12 cellular contexts compared by ENCODE assay signal in genomic region chr2:218357194-218358177, GRCh38. TPM values are rescaled to one million over a fixed set of nuclear protein-coding genes. Genes with fewer than 3 reads are reported as not detected.
DNase-seq lines count a peak whose midpoint lies in the region; ATAC-seq and TF ChIP-seq lines count a peak whose summit lies in the region.
"Had no signal": no experiment of that assay in that cellular context is flagged by ENCODE, and none has a peak within 500 bp of the region (broad histone marks: within the 10 kb centered on the region; RNA-seq: fewer than 3 reads in every experiment).

No MANE protein-coding gene starts in this region.

- H3K27me3 Mint-ChIP-seq in WTC11 (ENCODE audit: low read depth): no peaks in the 10 kb centered on the region
- H3K27me3 Mint-ChIP-seq: IgD-negative memory B cell had no signal

- H3K27ac ChIP-seq in mesenchymal stem cell (ENCODE audit: low read length, poor library complexity, severe bottlenecking) (no peak overlapping the region), spleen (peak overlapping the region in 2 of 8 donors; percentile 15 to 49)
- H3K27ac ChIP-seq: colonic mucosa, SK-N-MC, suprapubic skin had no signal

- H3K9ac ChIP-seq in mesenchymal stem cell (ENCODE audit: low read length): peak overlapping the region; percentile 22

- no peak overlapping the region for H3K4me2 ChIP-seq in mesenchymal stem cell (ENCODE audit: low read length, poor library complexity, severe bottlenecking)

- H2AK5ac ChIP-seq in mesenchymal stem cell (ENCODE audit: low read length, severe bottlenecking): no peak overlapping the region

- H3K36me3 Mint-ChIP-seq in WTC11: no peaks in the 10 kb centered on the region
- H3K36me3 Mint-ChIP-seq: IgD-negative memory B cell had no signal

- H3K14ac ChIP-seq in mesenchymal stem cell (ENCODE audit: low read length in 2 of 2): no peak overlapping the region

- no peak overlapping the region for H2BK120ac ChIP-seq in mesenchymal stem cell (ENCODE audit: low read depth, low read length)

- H3K27me3 ChIP-seq in mesenchymal stem cell (ENCODE audit: control insufficient read depth in 1 of 2, insufficient read depth in 1 of 2, low read length in 2 of 2) (peaks cover 0 to 7% of the 10 kb centered on the region in 2 experiments), spleen (replicated peaks in 1 of 7) (no peaks in the 10 kb centered on the region), HAP-1 (ENCODE audit: low read depth) (no peaks in the 10 kb centered on the region)
- H3K27me3 ChIP-seq: colonic mucosa, suprapubic skin had no signal

- no peak overlapping the region for H4K8ac ChIP-seq in mesenchymal stem cell (ENCODE audit: low read length)

- TF ChIP-seq CTCF in WTC11 (IDR thresholded peaks at IDR 0.05) (no peak), spleen (IDR thresholded peaks at IDR 0.05 in 8 of 11, conservative IDR thresholded peaks at IDR 0.05 in 3 of 11) (no peak)

- TF ChIP-seq POLR2A in spleen (IDR thresholded peaks at IDR 0.05): no peak

- peak overlapping the region in 1 of 2 experiments; percentile 34 for H3K18ac ChIP-seq in mesenchymal stem cell (ENCODE audit: low read depth in 1 of 2, low read length in 2 of 2)

- H3K4me3 ChIP-seq in mesenchymal stem cell (ENCODE audit: insufficient read depth in 1 of 2, low read depth in 1 of 2, low read length in 2 of 2) (no peak overlapping the region), spleen (no peak overlapping the region), HAP-1 (no peak overlapping the region)
- H3K4me3 ChIP-seq: colonic mucosa, SK-N-MC, skin epidermis, suprapubic skin had no signal

- peak overlapping the region; percentile 44 for H3K4me3 Mint-ChIP-seq in WTC11

- CTCF ChIA-PET in HEK293T (lab: Yijun Ruan, JAX) (interaction anchor here (0.8 to 1.9 kb wide), 6 partner anchors 54 to 87 kb away, joined by 3 to 11 read pairs (median 6); partner anchors contain the start of genes AAMP and PNKD), WTC11 (lab: Charles Lee) (interaction anchor here (0.6 to 2.9 kb wide), 32 partner anchors 10 to 277 kb away, joined by 3 to 36 read pairs (median 5); partner anchors contain the start of genes AAMP, PNKD and TMBIM1)

- H3K9me3 ChIP-seq in mesenchymal stem cell (ENCODE audit: control insufficient read depth, low read length) (peaks cover 4% of the 10 kb centered on the region), spleen (peaks cover 0 to 4% (median 2%) of the 10 kb centered on the region in 8 donors), HAP-1 (no peaks in the 10 kb centered on the region)
- H3K9me3 ChIP-seq: colonic mucosa, suprapubic skin had no signal

- in situ Hi-C loops in HAP-1 (cut with MboI; ENCODE audit: low sequenced_read_pairs): no loop called here

- H3K4ac ChIP-seq in mesenchymal stem cell (ENCODE audit: low read depth in 1 of 2, low read length in 2 of 2): no peak overlapping the region

- DNase-seq in HEK293T (ENCODE audit: extremely low spot score) (peak; percentile 8), WTC11 (ENCODE audit: low spot score) (no peak), mesenchymal stem cell (no peak), spleen (peak; percentile 55), NCI-H2029 (lab: John Stamatoyannopoulos, UW) (no peak), NCI-H2029 treated with DMSO at 0.1 percent for 48 hours (lab: John Stamatoyannopoulos, UW) (no peak), HAP-1 (ENCODE audit: low spot score in 2 of 2) (no peak)

- 74% methylated on average over 17 of the region's 19 CpGs for WGBS in mesenchymal stem cell
- WGBS in spleen, 5 donors: 63 to 78% (median 74%) methylated on average over 18 to 19 of the region's 19 CpGs

- ATAC-seq in WTC11: no peak; the same call in 1 of the 2 replicates

- H3K23ac ChIP-seq in mesenchymal stem cell (ENCODE audit: low read length in 2 of 2): peak overlapping the region in 1 of 2 experiments; percentile 32

- H2AFZ ChIP-seq in mesenchymal stem cell (ENCODE audit: low read depth, low read length): no peak overlapping the region

- H3K4me1 ChIP-seq in mesenchymal stem cell (ENCODE audit: control insufficient read depth, insufficient read depth, low read depth, low read length) (peaks cover 14% of the 10 kb centered on the region), spleen (peaks cover 0 to 45% (median 6%) of the 10 kb centered on the region in 6 donors), HAP-1 (peaks cover 6% of the 10 kb centered on the region)
- H3K4me1 ChIP-seq: colonic mucosa had no signal

- no peak overlapping the region for H2BK12ac ChIP-seq in mesenchymal stem cell (ENCODE audit: low read length in 2 of 2)

- no peak overlapping the region for H2BK15ac ChIP-seq in mesenchymal stem cell (ENCODE audit: low read depth, poor library complexity, severe bottlenecking)

- intact Hi-C loops in spleen (cut with DNase I; ENCODE audit: low total_unique reads): loop anchor here (5.0 kb wide), 1 partner anchor 55 kb away; no protein-coding TSS in a partner anchor

- H2BK5ac ChIP-seq in mesenchymal stem cell (ENCODE audit: low read depth, low read length, poor library complexity, severe bottlenecking): no peak overlapping the region

- POLR2A ChIA-PET in HEK293T (lab: Yijun Ruan, JAX): interaction anchor here (0.8 to 1.5 kb wide), 2 partner anchors 38 to 71 kb away, joined by 3 to 4 read pairs; no protein-coding TSS in a partner anchor
- POLR2A ChIA-PET in WTC11 (lab: Charles Lee): interaction anchor here (0.5 to 1.5 kb wide), 4 partner anchors 8 to 66 kb away, joined by 3 to 6 read pairs (median 4); no protein-coding TSS in a partner anchor

- H3K9me3 Mint-ChIP-seq in WTC11: no peaks in the 10 kb centered on the region; the same call in 1 of the 2 replicates

- H4K91ac ChIP-seq in mesenchymal stem cell (ENCODE audit: low read length): peak overlapping the region; percentile 45

- no peaks in the 10 kb centered on the region for H3K79me1 ChIP-seq in mesenchymal stem cell (replicated peaks; ENCODE audit: low read length, poor library complexity, severe bottlenecking)

- peak overlapping the region; percentile 22 for H3K27ac Mint-ChIP-seq in WTC11

- peaks cover 17% of the 10 kb centered on the region for H3K4me1 Mint-ChIP-seq in WTC11

- H3K36me3 ChIP-seq in mesenchymal stem cell (ENCODE audit: control insufficient read depth in 1 of 2, insufficient read depth in 2 of 2, low read depth in 1 of 2, low read length in 2 of 2) (no peaks in the 10 kb centered on the region), spleen (no peaks in the 10 kb centered on the region), HAP-1 (replicated peaks) (no peaks in the 10 kb centered on the region)
- H3K36me3 ChIP-seq: colonic mucosa, suprapubic skin had no signal

TF ChIP-seq in HEK293T, 16 proteins besides CTCF, POLR2A, EP300 and RAD21 (continues in another document):
- no peak for TF ChIP-seq BHLHE40 (IDR thresholded peaks at IDR 0.05; ENCODE audit: borderline replicate concordance)
- TF ChIP-seq ZNF384 (IDR thresholded peaks at IDR 0.05): no peak
- TF ChIP-seq FOXM1 (IDR thresholded peaks at IDR 0.05; ENCODE audit: borderline replicate concordance): no peak
- no peak for TF ChIP-seq FOXA1 (IDR thresholded peaks at IDR 0.05)
- TF ChIP-seq TARDBP (IDR thresholded peaks at IDR 0.05): no peak
- no peak for TF ChIP-seq SP1 (IDR thresholded peaks at IDR 0.05)
- TF ChIP-seq HDGF (IDR thresholded peaks at IDR 0.05; ENCODE audit: borderline replicate concordance): no peak
- no peak for TF ChIP-seq CTBP1 (IDR thresholded peaks at IDR 0.05; ENCODE audit: borderline replicate concordance)
- no peak for TF ChIP-seq L3MBTL2 (conservative IDR thresholded peaks at IDR 0.05)
- TF ChIP-seq ELF4 (IDR thresholded peaks at IDR 0.05): no peak
- TF ChIP-seq NFRKB (IDR thresholded peaks at IDR 0.05): no peak
- TF ChIP-seq LEF1 (IDR thresholded peaks at IDR 0.05; ENCODE audit: borderline replicate concordance): no peak
- TF ChIP-seq ARNT (IDR thresholded peaks at IDR 0.05): no peak
- no peak for TF ChIP-seq SUZ12 (IDR thresholded peaks at IDR 0.05)
- no peak for TF ChIP-seq FOXK2 (IDR thresholded peaks at IDR 0.05)

TF ChIP-seq in WTC11, 78 proteins besides CTCF, POLR2A, EP300 and RAD21 (continues in another document):
- TF ChIP-seq ESRRA (CRISPR knock-in tag; IDR thresholded peaks at IDR 0.05; ENCODE audit: borderline replicate concordance): no peak
- no peak for TF ChIP-seq IRF1 (CRISPR knock-in tag; IDR thresholded peaks at IDR 0.05)
- TF ChIP-seq ZNF121 (CRISPR knock-in tag; IDR thresholded peaks at IDR 0.05): no peak
- TF ChIP-seq NFYB (CRISPR knock-in tag; conservative IDR thresholded peaks at IDR 0.05; ENCODE audit: low read depth): no peak

RNA-seq across cellular contexts. Expression of gene CATIP, which starts 0.8 kb away (rescaled TPM):
- 0.25 to 0.26 TPM in 2 of 3 replicates, not detected in the other for total RNA-seq in WTC11 (2021)
- polyA plus RNA-seq in mesenchymal stem cell (2013, experiment 1 of 2): not detected
- not detected for polyA plus RNA-seq in mesenchymal stem cell (2013, experiment 2 of 2)
- total RNA-seq in spleen: under 1 TPM in 5 of 7 donors, not detected in 2; 0.30 to 0.76 (median 0.60) TPM
- polyA plus RNA-seq in spleen: 1 to 10 TPM in 1 of 3 donors, under 1 TPM in 2; 0.57 to 1.1 (median 0.99) TPM
- total RNA-seq: colonic mucosa, suprapubic skin had no signal

RNA-seq across cellular contexts. Expression of gene SLC11A1, which starts 24.6 kb away (rescaled TPM):
- total RNA-seq in WTC11 (2021) (0.25 to 0.55 TPM (median 0.31 TPM) in 3 replicates), spleen (100 to 1,000 TPM in 4 of 7 donors, 10 to 100 TPM in 3; 63.5 to 576 (median 167) TPM)
- polyA plus RNA-seq in mesenchymal stem cell (2013, experiment 1 of 2): 0.10 TPM
- polyA plus RNA-seq in mesenchymal stem cell (2013, experiment 2 of 2): 0.10 TPM
- 10 to 100 TPM in 2 of 3 donors, 1 to 10 TPM in 1; 6.2 to 67.0 (median 38.6) TPM for polyA plus RNA-seq in spleen

RNA-seq across cellular contexts. Expression of gene CTDSP1, which starts 42.2 kb away (rescaled TPM):
- total RNA-seq in WTC11 (2021): 25.4 to 27.9 TPM (median 27.4 TPM) in 3 replicates
- polyA plus RNA-seq in mesenchymal stem cell (2013, experiment 1 of 2): 65.2 TPM
- 63.8 TPM for polyA plus RNA-seq in mesenchymal stem cell (2013, experiment 2 of 2)
- total RNA-seq in spleen: 100 to 1,000 TPM; 114 to 184 (median 163) TPM
- polyA plus RNA-seq in spleen: 100 to 1,000 TPM in 1 of 3 donors, 10 to 100 TPM in 2; 65.6 to 114 (median 72.4) TPM

Comparison
In these comparisons a context has a peak if more than half of its experiments do, and no peak if none do; other contexts are left out.
1. DNase-seq: peak in HEK293T (single experiment) and spleen (single experiment); none in WTC11 (single experiment), mesenchymal stem cell (single experiment), NCI-H2029 (single experiment), NCI-H2029 treated with DMSO at 0.1 percent for 48 hours (single experiment) and HAP-1 (0 of 2).
2. RNA of gene SLC11A1, which starts 24.6 kb away (total RNA-seq): 63.5 to 576 TPM in spleen; 0.25 to 0.55 TPM in WTC11; every median in the first group is over 10 times any median in the second.